Comparison of ENCODE assay signal across 17 cellular contexts in genomic region chr12:109871678-109872314, GRCh38. TPM values are rescaled to one million over a fixed set of nuclear protein-coding genes. Genes with fewer than 3 reads are reported as not detected.
A peak's percentile ranks its signal among the peaks of the same experiment; 100 is the strongest.
DNase-seq lines count a peak whose midpoint lies in the region; ATAC-seq and TF ChIP-seq lines count a peak whose summit lies in the region.
"Had no signal": no experiment of that assay in that cellular context is flagged by ENCODE, and none has a peak within 500 bp of the region (broad histone marks: within the 10 kb centered on the region; RNA-seq: fewer than 3 reads in every experiment).

No MANE protein-coding gene starts in this region.

- H3K27me3 ChIP-seq in osteoblast (ENCODE audit: insufficient read depth, low read length) (no peaks in the 10 kb centered on the region), vagina (no peaks in the 10 kb centered on the region)

- H3K9me3 ChIP-seq in osteoblast (ENCODE audit: low read depth, low read length) = no peaks in the 10 kb centered on the region
- no peaks in the 10 kb centered on the region for H3K9me3 ChIP-seq in vagina

- no peaks in the 10 kb centered on the region for H3K36me3 ChIP-seq in osteoblast (ENCODE audit: insufficient read depth, low read length)
- no peaks in the 10 kb centered on the region for H3K36me3 ChIP-seq in vagina

- peak; percentile 23 for DNase-seq in COLO829 (ENCODE audit: low spot score)
- DNase-seq in HuH-7 (ENCODE audit: low spot score) = peak; percentile 39
- no peak for DNase-seq in epithelial cell of prostate (ENCODE audit: low read depth, low spot score)
- DNase-seq in osteoblast (ENCODE audit: insufficient read length, low spot score, missing footprints) = peak; percentile 69
- no peak for DNase-seq in vagina (ENCODE audit: extremely low spot score in 2 of 2)
- no peak for DNase-seq in SIG-M5 treated with dmso at 0.1 percent for 504 hours (lab: John Stamatoyannopoulos, UW; ENCODE audit: unreplicated experiment)
- DNase-seq in activated CD4-positive, CD25-positive, alpha-beta regulatory T cell (lab: John Stamatoyannopoulos, UW) = no peak
- DNase-seq: activated CD4-positive, alpha-beta T cell treated with anti-CD3 and anti-CD28 coated beads, Interleukin-2, amount 10 ng/mL, durations not matched to agents 24 days and 14 days; effector CD4-positive, alpha-beta T cell; Karpas-422; NCI-H187 treated with DMSO at 0.1 percent for 48 hours; NCI-H524 treated with DMSO at 0.1 percent for 48 hours; stimulated activated CD4-positive, alpha-beta T cell treated with anti-CD3 and anti-CD28 coated beads, Interleukin-4, amount 100 ng/mL, for 24 hours; T-helper 1 cell had no signal

- peaks cover 78% of the 10 kb centered on the region for H3K79me2 ChIP-seq in osteoblast (ENCODE audit: insufficient read depth, low read length)

- H4K20me1 ChIP-seq in osteoblast (ENCODE audit: insufficient read depth, low read length) = peaks cover 19% of the 10 kb centered on the region

- H3K4me3 ChIP-seq in osteoblast (ENCODE audit: insufficient read depth, low read length) (no peak overlapping the region), vagina (no peak overlapping the region)

- H3K27ac ChIP-seq in epithelial cell of prostate = peak overlapping the region; percentile 76
- H3K27ac ChIP-seq in osteoblast (ENCODE audit: low read depth, low read length) = peak overlapping the region; percentile 76
- H3K27ac ChIP-seq in vagina = no peak overlapping the region

- H3K4me1 ChIP-seq in osteoblast (ENCODE audit: insufficient read depth, low read length) (peaks cover 31% of the 10 kb centered on the region), vagina (peaks cover 52% of the 10 kb centered on the region)

- no peak for ATAC-seq in GM21737 (IDR thresholded peaks at IDR 0.05; ENCODE audit: unreplicated experiment)
- ATAC-seq: Panc1 had no signal

- H3K4me2 ChIP-seq in osteoblast (ENCODE audit: insufficient read depth, low read length) = peak overlapping the region; percentile 19

- H2AFZ ChIP-seq in osteoblast (ENCODE audit: low read length) = no peak overlapping the region

- TF ChIP-seq CTCF in osteoblast (IDR thresholded peaks at IDR 0.05; ENCODE audit: extremely low read depth, low read depth, low read length) = no peak
- no peak for TF ChIP-seq CTCF in vagina (IDR thresholded peaks at IDR 0.05)

- intact Hi-C loops in vagina (cut with DNase I) = no loop called here

- TF ChIP-seq POLR2A in vagina (IDR thresholded peaks at IDR 0.05) = no peak

RNA-seq across cellular contexts. Expression of gene GLTP, which starts 8.5 kb away (rescaled TPM):
- total RNA-seq in osteoblast (50.3 and 50.7 TPM in 2 replicates), vagina (158 TPM)

RNA-seq across cellular contexts. Expression of gene TCHP, which starts 28.3 kb away (rescaled TPM):
- total RNA-seq in osteoblast (7.7 and 8.7 TPM in 2 replicates), vagina (21.1 TPM)

RNA-seq across cellular contexts. Expression of gene TRPV4, which starts 38.6 kb away (rescaled TPM):
- total RNA-seq in osteoblast (3.2 and 5.8 TPM in 2 replicates), vagina (5.6 TPM)
- total RNA-seq: activated CD4-positive, alpha-beta T cell treated with anti-CD3 and anti-CD28 coated beads, Interleukin-2, amount 10 ng/mL, durations not matched to agents 24 days and 14 days; activated T-helper 2 cell treated with anti-CD3 and anti-CD28 coated beads, Interferon-gamma antibody, Interleukin-2, Interleukin-4, amounts not matched to agents 10 μg/mL and 5 μg/mL and 100 μg/mL, durations not matched to agents 14 hours and 24 hours and 36 hours had no signal

Comparison
In these comparisons a context has a peak if more than half of its experiments do, and no peak if none do; other contexts are left out.
1. DNase-seq: peak in COLO829 (single experiment), HuH-7 (single experiment) and osteoblast (single experiment); none in epithelial cell of prostate (single experiment), vagina (0 of 2), SIG-M5 treated with dmso at 0.1 percent for 504 hours (single experiment) and activated CD4-positive, CD25-positive, alpha-beta regulatory T cell (0 of 4).